1 cellular context compared by ENCODE assay signal in the genomic region with DNA sequence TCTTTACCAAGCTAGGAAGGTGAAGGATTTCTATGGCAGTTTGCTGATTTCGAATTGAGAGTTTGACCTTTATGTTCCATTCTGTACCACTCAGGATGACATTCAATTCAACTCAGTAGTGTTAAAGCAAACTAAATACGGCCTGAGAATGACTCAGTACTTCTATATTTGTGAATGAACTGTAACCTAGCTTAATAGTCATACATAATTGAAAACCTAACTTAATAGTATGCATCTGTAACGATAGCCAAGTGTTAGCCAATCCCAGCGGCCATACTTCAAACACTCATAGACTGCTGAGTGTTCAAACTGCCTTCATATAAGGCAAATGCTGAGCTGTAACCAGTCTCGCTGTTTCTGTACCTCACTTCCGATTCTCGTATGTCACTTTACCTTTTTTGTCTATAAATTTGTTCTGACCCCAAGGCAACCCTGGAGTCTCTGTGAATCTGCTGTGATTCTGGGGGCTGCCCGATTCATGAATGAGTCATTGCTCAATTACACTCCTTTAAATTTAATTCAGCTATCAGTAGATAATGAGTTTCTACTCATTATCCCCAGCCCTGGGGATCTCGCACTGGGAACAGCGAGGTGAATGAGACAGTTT.
TF ChIP-seq lines count a peak whose summit lies in the region.

No MANE protein-coding gene starts in this region.

TF ChIP-seq in IMR-90, 13 proteins besides CTCF, POLR2A, EP300 and RAD21:
- no peak for TF ChIP-seq RFX5 (IDR thresholded peaks at IDR 0.05; ENCODE audit: low read depth, low read length)
- TF ChIP-seq, protein P1, sequence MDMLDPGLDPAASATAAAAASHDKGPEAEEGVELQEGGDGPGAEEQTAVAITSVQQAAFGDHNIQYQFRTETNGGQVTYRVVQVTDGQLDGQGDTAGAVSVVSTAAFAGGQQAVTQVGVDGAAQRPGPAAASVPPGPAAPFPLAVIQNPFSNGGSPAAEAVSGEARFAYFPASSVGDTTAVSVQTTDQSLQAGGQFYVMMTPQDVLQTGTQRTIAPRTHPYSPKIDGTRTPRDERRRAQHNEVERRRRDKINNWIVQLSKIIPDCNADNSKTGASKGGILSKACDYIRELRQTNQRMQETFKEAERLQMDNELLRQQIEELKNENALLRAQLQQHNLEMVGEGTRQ (IDR thresholded peaks at IDR 0.05; ENCODE audit: low read depth, low read length): no peak
TF ChIP-seq in IMR-90: peak in this region for 0.
